9 cellular contexts compared by ENCODE assay signal in genomic region chr11:64449381-64450167, GRCh38.
DNase-seq lines count a peak whose midpoint lies in the region; ATAC-seq, FAIRE-seq and TF ChIP-seq lines count a peak whose summit lies in the region.
"Had no signal": no experiment of that assay in that cellular context is flagged by ENCODE, and none has a peak within 500 bp of the region (broad histone marks: within the 10 kb centered on the region; RNA-seq: fewer than 3 reads in every experiment).

No MANE protein-coding gene starts in this region.

- peaks cover 22% of the 10 kb centered on the region for H3K27me3 Mint-ChIP-seq in activated CD4-positive, alpha-beta T cell treated with anti-CD3 and anti-CD28 coated beads, Interleukin-2, amount 10 ng/mL, durations not matched to agents 24 days and 14 days

- DNase-seq in D721Med (ENCODE audit: insufficient read length, low spot score), result peak; percentile 85
- DNase-seq in NCI-H446 treated with DMSO at 0.1 percent for 48 hours (lab: John Stamatoyannopoulos, UW), result peak; percentile 65
- peak; percentile 91 for DNase-seq in activated CD4-positive, alpha-beta T cell treated with anti-CD3 and anti-CD28 coated beads, Interleukin-2, amount 10 ng/mL, durations not matched to agents 24 days and 14 days
- peak; percentile 22 for DNase-seq in dedifferentiated amniotic fluid mesenchymal stem cell (ENCODE audit: extremely low spot score)
- DNase-seq in HepG2 (ENCODE audit: low spot score), result peak; percentile 66
- peak; percentile 79 for DNase-seq in stimulated activated CD4-positive, alpha-beta T cell treated with anti-CD3 and anti-CD28 coated beads, Interleukin-4, amount 100 ng/mL, for 24 hours

- H2AFZ ChIP-seq in HepG2 (ENCODE audit: low read length), result no peak overlapping the region

- peak overlapping the region; percentile 85 for H3K4me3 Mint-ChIP-seq in activated CD4-positive, alpha-beta T cell treated with anti-CD3 and anti-CD28 coated beads, Interleukin-2, amount 10 ng/mL, durations not matched to agents 24 days and 14 days

- H3K4me3 ChIP-seq in HepG2 (replicated peaks in 1 of 3; ENCODE audit: insufficient read depth in 1 of 3, low read depth in 2 of 3, low read length in 3 of 3), result peak overlapping the region in 1 of 3 experiments; percentile 15; a peak in 1 of 6 replicates

- POLR2A ChIA-PET in HepG2 (lab: Yijun Ruan, JAX), result no interaction called here

- FAIRE-seq in D721Med (lab: Jason Lieb, UNC), result no peak
- peak; percentile 55 for FAIRE-seq in HepG2 (lab: Jason Lieb, UNC)
- FAIRE-seq: frontal cortex had no signal

- no peaks in the 10 kb centered on the region for H3K36me3 Mint-ChIP-seq in activated CD4-positive, alpha-beta T cell treated with anti-CD3 and anti-CD28 coated beads, Interleukin-2, amount 10 ng/mL, durations not matched to agents 24 days and 14 days (ENCODE audit: low read depth)

- H3K4me1 ChIP-seq in HepG2 (ENCODE audit: insufficient read depth, low read length), result peaks cover 17% of the 10 kb centered on the region

- H3K9me3 Mint-ChIP-seq in activated CD4-positive, alpha-beta T cell treated with anti-CD3 and anti-CD28 coated beads, Interleukin-2, amount 10 ng/mL, durations not matched to agents 24 days and 14 days, result no peaks in the 10 kb centered on the region

- H3K27ac Mint-ChIP-seq in activated CD4-positive, alpha-beta T cell treated with anti-CD3 and anti-CD28 coated beads, Interleukin-2, amount 10 ng/mL, durations not matched to agents 24 days and 14 days, result no peak overlapping the region

- H3K27ac ChIP-seq in HepG2 (ENCODE audit: extremely low read length, insufficient read depth, low read length), result no peak overlapping the region

- in situ Hi-C loops in HepG2 (cut with HindIII; ENCODE audit: extremely low pct_ligation_motif_present, low pct_unique_long_range_greater_than_20kb), result loop anchor here (10.0 kb wide), 1 partner anchor 205 kb away; no protein-coding TSS in a partner anchor

- H4K20me1 ChIP-seq in HepG2 (ENCODE audit: insufficient read depth, low read length), result no peaks in the 10 kb centered on the region

- TF ChIP-seq RAD21 in HepG2 (CRISPR knock-in tag; IDR thresholded peaks at IDR 0.05), result no peak

- WGBS in HepG2 (ENCODE audit: low lambda C conversion rate), result 5% methylated on average over 9 of the region's 31 CpGs

- no peak for TF ChIP-seq EP300 in HepG2 (IDR thresholded peaks at IDR 0.05; ENCODE audit: low read depth in 2 of 2, low read length in 2 of 2)
- no peak for TF ChIP-seq EP300 in HepG2 (CRISPR knock-in tag; IDR thresholded peaks at IDR 0.05; ENCODE audit: borderline replicate concordance)

- ATAC-seq in HG02642 (IDR thresholded peaks at IDR 0.05; ENCODE audit: poor library complexity, unreplicated experiment) (peak; percentile 60), HepG2 (peak; percentile 95), GM18505 (IDR thresholded peaks at IDR 0.05; ENCODE audit: unreplicated experiment) (no peak)

- TF ChIP-seq POLR2A in HepG2 (IDR thresholded peaks at IDR 0.05; ENCODE audit: insufficient read depth in 1 of 2, low read depth in 2 of 2, low read length in 2 of 2) (no peak), GM18505 (IDR thresholded peaks at IDR 0.05; ENCODE audit: borderline replicate concordance, extremely low read depth, insufficient read depth, insufficient read length) (no peak)

- no peak overlapping the region for H3K9ac ChIP-seq in HepG2 (ENCODE audit: insufficient read depth, low read depth, low read length)

- peaks cover 3 to 54% of the 10 kb centered on the region in 2 experiments; a peak in 3 of 5 replicates for H3K27me3 ChIP-seq in HepG2 (ENCODE audit: control insufficient read depth in 1 of 2, insufficient read depth in 2 of 2, low read length in 2 of 2)

- no TSS peak for BruUV-seq in HepG2 (replicated peaks; lab: Mats Ljungman, UMichigan)

- H3K9me3 ChIP-seq in HepG2 (ENCODE audit: low read length), result no peaks in the 10 kb centered on the region

- TF ChIP-seq CTCF in D721Med (IDR thresholded peaks at IDR 0.05; ENCODE audit: insufficient read depth, missing control alignments), result peak; percentile 71
- TF ChIP-seq CTCF in HepG2 (CRISPR knock-in tag; IDR thresholded peaks at IDR 0.05), result peak; percentile 73

- intact Hi-C loops in activated CD4-positive, alpha-beta T cell treated with anti-CD3 and anti-CD28 coated beads, Interleukin-2, amount 10 ng/mL, durations not matched to agents 24 days and 14 days (cut with micrococcal nuclease), result loop anchor here (2.0 kb wide), 1 partner anchor 203 kb away; no protein-coding TSS in a partner anchor
- intact Hi-C loops in HepG2 (cut with micrococcal nuclease; ENCODE audit: unreplicated experiment), result loop anchor here (5.0 kb wide), 1 partner anchor 203 kb away; no protein-coding TSS in a partner anchor

- no peaks in the 10 kb centered on the region for H3K79me2 ChIP-seq in HepG2 (ENCODE audit: insufficient read depth, low read length)

- peak overlapping the region; percentile 34; the same call in 1 of the 2 replicates for H3K4me2 ChIP-seq in HepG2 (ENCODE audit: low read depth, low read length)

- peaks cover 16% of the 10 kb centered on the region for H3K4me1 Mint-ChIP-seq in activated CD4-positive, alpha-beta T cell treated with anti-CD3 and anti-CD28 coated beads, Interleukin-2, amount 10 ng/mL, durations not matched to agents 24 days and 14 days

- H3K36me3 ChIP-seq in HepG2 (replicated peaks in 1 of 2; ENCODE audit: control insufficient read depth in 1 of 2, insufficient read depth in 2 of 2, low read length in 2 of 2), result no peaks in the 10 kb centered on the region

- CTCF ChIA-PET in HepG2 (lab: Yijun Ruan, JAX; ENCODE audit: low intra/inter-chr PET ratio, low total read pairs), result interaction anchor here (1.2 to 2.2 kb wide), 3 partner anchors 201 to 239 kb away, joined by 4 to 13 read pairs (median 5); no protein-coding TSS in a partner anchor

TF ChIP-seq in HepG2, 621 proteins besides CTCF, POLR2A, EP300 and RAD21 (continues in another document):
- TF ChIP-seq ZBTB7B (CRISPR knock-in tag; IDR thresholded peaks at IDR 0.05), result no peak
- no peak for TF ChIP-seq ZNF781 (CRISPR knock-in tag; IDR thresholded peaks at IDR 0.05; ENCODE audit: borderline replicate concordance, not compliant biosample characterization)
- peak; percentile 51; the same call in 1 of the 2 replicates for TF ChIP-seq SP5 (CRISPR knock-in tag; IDR thresholded peaks at IDR 0.05; ENCODE audit: borderline replicate concordance, low read depth)
- no peak for TF ChIP-seq SP1 (IDR thresholded peaks at IDR 0.05)
- no peak for TF ChIP-seq SP1 (CRISPR knock-in tag; IDR thresholded peaks at IDR 0.05)
- no peak for TF ChIP-seq FOXA1 (IDR thresholded peaks at IDR 0.05)
- TF ChIP-seq FOXA1 (CRISPR knock-in tag; IDR thresholded peaks at IDR 0.05), result peak; percentile 70
- TF ChIP-seq U2AF2 (IDR thresholded peaks at IDR 0.05; ENCODE audit: low read depth, low read length), result no peak
- no peak for TF ChIP-seq ZNF691 (CRISPR knock-in tag; IDR thresholded peaks at IDR 0.05; ENCODE audit: borderline replicate concordance, low read depth)
- no peak for TF ChIP-seq PHF8 (CRISPR knock-in tag; IDR thresholded peaks at IDR 0.05)
- TF ChIP-seq ZNF562 (CRISPR knock-in tag; IDR thresholded peaks at IDR 0.05; ENCODE audit: borderline replicate concordance), result no peak
- TF ChIP-seq NFKB2 (CRISPR knock-in tag; IDR thresholded peaks at IDR 0.05; ENCODE audit: borderline replicate concordance), result peak; percentile 51; the same call in 1 of the 2 replicates
- peak; percentile 74; the same call in 1 of the 2 replicates for TF ChIP-seq ZFP91 (CRISPR knock-in tag; IDR thresholded peaks at IDR 0.05; ENCODE audit: borderline replicate concordance)
- TF ChIP-seq ZNF761 (CRISPR knock-in tag; conservative IDR thresholded peaks at IDR 0.05), result no peak
- TF ChIP-seq ZNF746 (CRISPR knock-in tag; IDR thresholded peaks at IDR 0.05), result no peak
- no peak for TF ChIP-seq MAF1 (CRISPR knock-in tag; IDR thresholded peaks at IDR 0.05; ENCODE audit: borderline replicate concordance)
- TF ChIP-seq XRCC5 (optimal IDR thresholded peaks at IDR 0.05; ENCODE audit: low read length), result peak; percentile 53
- no peak for TF ChIP-seq KDM1A (CRISPR knock-in tag; IDR thresholded peaks at IDR 0.05)
- TF ChIP-seq NFIB (CRISPR knock-in tag; IDR thresholded peaks at IDR 0.05; ENCODE audit: borderline replicate concordance), result no peak
- TF ChIP-seq GFI1 (CRISPR knock-in tag; IDR thresholded peaks at IDR 0.05; ENCODE audit: borderline replicate concordance), result 0 out of 2 replicates have a peak, but pooled peaks have one; percentile 19
- TF ChIP-seq ZNF44 (CRISPR knock-in tag; IDR thresholded peaks at IDR 0.05), result no peak
- TF ChIP-seq SMC3 (IDR thresholded peaks at IDR 0.05; ENCODE audit: low read length), result 0 out of 2 replicates have a peak, but pooled peaks have one; percentile 17
- no peak for TF ChIP-seq SRSF4 (IDR thresholded peaks at IDR 0.05; ENCODE audit: low read depth, low read length, poor library complexity, severe bottlenecking)

Comparison
In these comparisons a context has a peak if more than half of its experiments do, and no peak if none do; other contexts are left out.
1. DNase-seq: peak in every context shown above with its lines; median percentile 91 in activated CD4-positive, alpha-beta T cell treated with anti-CD3 and anti-CD28 coated beads, Interleukin-2, amount 10 ng/mL, durations not matched to agents 24 days and 14 days; 85 in D721Med; 79 in stimulated activated CD4-positive, alpha-beta T cell treated with anti-CD3 and anti-CD28 coated beads, Interleukin-4, amount 100 ng/mL, for 24 hours; 66 in HepG2; 65 in NCI-H446 treated with DMSO at 0.1 percent for 48 hours; 22 in dedifferentiated amniotic fluid mesenchymal stem cell.